Comparison of ENCODE assay signal across 9 cellular contexts in genomic region chr5:37774912-37775483, GRCh38.
DNase-seq lines count a peak whose midpoint lies in the region; ATAC-seq, FAIRE-seq and TF ChIP-seq lines count a peak whose summit lies in the region.
"Had no signal": no experiment of that assay in that cellular context is flagged by ENCODE, and none has a peak within 500 bp of the region (broad histone marks: within the 10 kb centered on the region; RNA-seq: fewer than 3 reads in every experiment).

No MANE protein-coding gene starts in this region.

- peak; percentile 73 for TF ChIP-seq CTCF in LNCAP (IDR thresholded peaks at IDR 0.05)
- peak; percentile 71 for TF ChIP-seq CTCF in brain microvascular endothelial cell (IDR thresholded peaks at IDR 0.05; ENCODE audit: low read depth, low read length, missing control alignments)
- peak; percentile 57 for TF ChIP-seq CTCF in osteocyte (IDR thresholded peaks at IDR 0.05)

- in situ Hi-C loops in brain microvascular endothelial cell (cut with HindIII; ENCODE audit: low pct_ligation_motif_present, low sequenced_read_pairs) = no loop called here

- H3K4me1 Mint-ChIP-seq in osteocyte (ENCODE audit: unreplicated experiment) = peaks cover 31% of the 10 kb centered on the region

- FAIRE-seq in GM12891 (lab: Jason Lieb, UNC) = no peak

- no peak overlapping the region for H3K4me3 ChIP-seq in brain microvascular endothelial cell (ENCODE audit: low read depth, low read length)

- H3K36me3 ChIP-seq in brain microvascular endothelial cell (replicated peaks) = no peaks in the 10 kb centered on the region

- peaks cover 4% of the 10 kb centered on the region for H3K36me3 Mint-ChIP-seq in osteocyte (ENCODE audit: unreplicated experiment)

- TF ChIP-seq POLR2A in GM18505 (IDR thresholded peaks at IDR 0.05; ENCODE audit: borderline replicate concordance, extremely low read depth, insufficient read depth, insufficient read length) = no peak
- no peak for TF ChIP-seq POLR2A in GM12891 (IDR thresholded peaks at IDR 0.05; ENCODE audit: low read depth, low read length)

- no peaks in the 10 kb centered on the region for H3K27me3 Mint-ChIP-seq in osteocyte (ENCODE audit: unreplicated experiment)

- H3K4me3 Mint-ChIP-seq in osteocyte (ENCODE audit: unreplicated experiment) = no peak overlapping the region

- no peak overlapping the region for H3K27ac Mint-ChIP-seq in osteocyte (ENCODE audit: unreplicated experiment)

- ATAC-seq in GM18505 (IDR thresholded peaks at IDR 0.05; ENCODE audit: unreplicated experiment) = no peak

- no peak overlapping the region for H3K27ac ChIP-seq in brain microvascular endothelial cell

- H3K9me3 Mint-ChIP-seq in osteocyte (ENCODE audit: unreplicated experiment) = peaks cover 4% of the 10 kb centered on the region

- peak; percentile 14 to 28 for DNase-seq in NCI-H524 (lab: John Stamatoyannopoulos, UW)
- no peak for DNase-seq in NCI-H524 treated with DMSO at 0.1 percent for 48 hours (lab: John Stamatoyannopoulos, UW)
- peak; percentile 49 for DNase-seq in brain microvascular endothelial cell
- DNase-seq in osteocyte (ENCODE audit: extremely low spot score, unreplicated experiment) = no peak
- DNase-seq in NCI-H1092 treated with DMSO at 0.1 percent for 48 hours (lab: John Stamatoyannopoulos, UW) = no peak
- no peak for DNase-seq in GM12891 (ENCODE audit: insufficient read length, low spot score)
- DNase-seq: NCI-H1105 treated with DMSO at 0.1 percent for 48 hours had no signal

- H3K27me3 ChIP-seq in brain microvascular endothelial cell (replicated peaks) = no peaks in the 10 kb centered on the region

TF ChIP-seq in GM12891, 5 proteins besides CTCF, POLR2A, EP300 and RAD21:
- TF ChIP-seq TAF1 (IDR thresholded peaks at IDR 0.05; ENCODE audit: low read depth, low read length) = no peak

Comparison
In these comparisons a context has a peak if more than half of its experiments do, and no peak if none do; other contexts are left out.
1. DNase-seq: peak in NCI-H524 (2 of 2) and brain microvascular endothelial cell (single experiment); none in NCI-H524 treated with DMSO at 0.1 percent for 48 hours (single experiment), osteocyte (single experiment), NCI-H1092 treated with DMSO at 0.1 percent for 48 hours (single experiment) and GM12891 (single experiment).
2. Peak in every context shown above with its lines, with median percentiles within 50 percentile points of each other: CTCF ChIP-seq.